In the genomic region with DNA sequence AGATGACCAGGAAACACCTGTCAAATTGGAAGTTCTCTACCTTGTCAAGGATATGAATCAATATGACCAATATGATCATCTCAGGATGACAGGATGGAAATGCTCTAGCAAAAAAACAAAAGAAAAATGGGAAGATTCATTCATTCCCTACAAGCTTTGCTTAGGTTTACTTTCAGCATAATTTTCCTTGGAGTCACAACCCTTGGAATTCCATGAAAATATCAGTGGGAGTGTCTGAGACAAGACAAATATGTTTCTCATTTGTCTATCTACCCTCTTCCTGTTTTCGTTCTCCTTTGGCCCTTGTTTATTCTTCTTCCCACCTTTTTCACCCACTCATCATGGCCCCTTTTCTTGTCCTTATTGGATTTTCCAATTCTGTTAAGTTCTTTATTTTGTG, we compare ENCODE assay signal across 16 cellular contexts.
"Had no signal": no experiment of that assay in that cellular context is flagged by ENCODE, and none has a peak within 500 bp of the region (broad histone marks: within the 10 kb centered on the region; RNA-seq: fewer than 3 reads in every experiment).

No MANE protein-coding gene starts in this region.

- H3K27me3 ChIP-seq: neutrophil, suprapubic skin, upper lobe of left lung had no signal

- DNase-seq: activated CD4-positive, CD25-positive, alpha-beta regulatory T cell treated with anti-CD3 and anti-CD28 coated beads, Interleukin-2, amount 50 U/mL, for 72 hours; activated naive CD8-positive, alpha-beta T cell treated with anti-CD3 and anti-CD28 coated beads, Interleukin-2, amount 10 ng/mL, durations not matched to agents 7 days and 5 days; aorta; hippocampal formation; kidney; mesendoderm; natural killer cell; stimulated activated CD4-positive, alpha-beta T cell treated with anti-CD3 and anti-CD28 coated beads, Interleukin-4, amount 100 ng/mL, for 1 hour; stimulated activated CD8-positive, alpha-beta memory T cell treated with anti-CD3 and anti-CD28 coated beads, Interleukin-4, amount 100 ng/mL, for 48 hours; stimulated activated naive CD8-positive, alpha-beta T cell treated with anti-CD3 and anti-CD28 coated beads, Interleukin-15, Interleukin-2, amounts not matched to agents 100 U/mL and 50 U/mL, for 24 hours; upper lobe of left lung had no signal

- H3K79me2 ChIP-seq: parathyroid adenoma had no signal

- ATAC-seq: esophagus mucosa; natural killer cell; stimulated activated naive CD8-positive, alpha-beta T cell treated with anti-CD3 and anti-CD28 coated beads, Interleukin-15, Interleukin-2, amounts not matched to agents 100 U/mL and 50 U/mL, for 24 hours had no signal

- H2AFZ ChIP-seq: parathyroid adenoma had no signal

- H3K27me3 Mint-ChIP-seq: activated naive CD8-positive, alpha-beta T cell treated with anti-CD3 and anti-CD28 coated beads, Interleukin-2, amount 10 ng/mL, durations not matched to agents 7 days and 5 days had no signal

- H3K4me3 ChIP-seq: suprapubic skin, upper lobe of left lung had no signal

- H3K4me1 ChIP-seq: parathyroid adenoma had no signal

- H3K36me3 ChIP-seq: neutrophil, suprapubic skin, upper lobe of left lung had no signal

- H3K9me3 ChIP-seq: neutrophil, suprapubic skin, upper lobe of left lung had no signal

- H3K9me3 Mint-ChIP-seq: activated naive CD8-positive, alpha-beta T cell treated with anti-CD3 and anti-CD28 coated beads, Interleukin-2, amount 10 ng/mL, durations not matched to agents 7 days and 5 days; activated T-helper 1 cell treated with anti-CD3 and anti-CD28 coated beads, Interleukin-12 subunit alpha, Interleukin-12 subunit beta, Interleukin-2, Interleukin-4 antibody, amounts not matched to agents 30 ng/mL and 10 ng/mL and 1 ng/mL, durations not matched to agents 14 hours and 24 hours and 36 hours; natural killer cell had no signal

- H3K4me3 Mint-ChIP-seq: activated naive CD8-positive, alpha-beta T cell treated with anti-CD3 and anti-CD28 coated beads, Interleukin-2, amount 10 ng/mL, durations not matched to agents 7 days and 5 days; activated T-helper 1 cell treated with anti-CD3 and anti-CD28 coated beads, Interleukin-12 subunit alpha, Interleukin-12 subunit beta, Interleukin-2, Interleukin-4 antibody, amounts not matched to agents 30 ng/mL and 10 ng/mL and 1 ng/mL, durations not matched to agents 14 hours and 24 hours and 36 hours; natural killer cell had no signal

- H3K36me3 Mint-ChIP-seq: activated naive CD8-positive, alpha-beta T cell treated with anti-CD3 and anti-CD28 coated beads, Interleukin-2, amount 10 ng/mL, durations not matched to agents 7 days and 5 days; natural killer cell had no signal

- H3K27ac Mint-ChIP-seq: activated naive CD8-positive, alpha-beta T cell treated with anti-CD3 and anti-CD28 coated beads, Interleukin-2, amount 10 ng/mL, durations not matched to agents 7 days and 5 days; activated T-helper 1 cell treated with anti-CD3 and anti-CD28 coated beads, Interleukin-12 subunit alpha, Interleukin-12 subunit beta, Interleukin-2, Interleukin-4 antibody, amounts not matched to agents 30 ng/mL and 10 ng/mL and 1 ng/mL, durations not matched to agents 14 hours and 24 hours and 36 hours; natural killer cell had no signal

- H3K27ac ChIP-seq: neutrophil, parathyroid adenoma, suprapubic skin, upper lobe of left lung had no signal

- H3K9ac ChIP-seq: parathyroid adenoma had no signal
